In genomic region chr15:100017140-100017539, GRCh38 we compare ENCODE assay signal across 28 cellular contexts.
"Had no signal": no experiment of that assay in that cellular context is flagged by ENCODE, and none has a peak within 500 bp of the region (broad histone marks: within the 10 kb centered on the region; RNA-seq: fewer than 3 reads in every experiment).

No MANE protein-coding gene starts in this region.

- H3K4me3 ChIP-seq: neural progenitor cell, testis, transverse colon had no signal

- H3K36me3 ChIP-seq: brain microvascular endothelial cell, neural progenitor cell, transverse colon had no signal

- H3K4me2 ChIP-seq: neural progenitor cell had no signal

- FAIRE-seq: astrocyte, endometrium, urothelium cell line had no signal

- H3K9ac ChIP-seq: neural progenitor cell had no signal

- H3K4me1 Mint-ChIP-seq: activated B cell treated with CpG ODN at 0.5 μM for 24 hours; activated T-helper 17 cell treated with anti-CD3 and anti-CD28 coated beads, Interleukin-2, amount 50 U/mL, for 72 hours; immature natural killer cell; memory B cell; natural killer cell had no signal

- ATAC-seq: activated CD8-positive, alpha-beta T cell treated with anti-CD3 and anti-CD28 coated beads for 36 hours; activated T-cell treated with anti-CD3 and anti-CD28 coated beads, Interleukin-2, amount 50 U/mL, for 4 hours; activated T-helper 17 cell treated with anti-CD3 and anti-CD28 coated beads, Interleukin-2, amount 50 U/mL, for 72 hours; natural killer cell; right cardiac atrium; stimulated activated naive CD8-positive, alpha-beta T cell treated with anti-CD3 and anti-CD28 coated beads, Interleukin-15, Interleukin-2, amounts not matched to agents 100 U/mL and 50 U/mL, for 24 hours had no signal

- H3K27me3 Mint-ChIP-seq: activated CD8-positive, alpha-beta T cell treated with anti-CD3 and anti-CD28 coated beads for 36 hours; activated T-helper 17 cell treated with anti-CD3 and anti-CD28 coated beads, Interleukin-2, amount 50 U/mL, for 72 hours had no signal

- H3K36me3 Mint-ChIP-seq: immature natural killer cell, memory B cell, natural killer cell, neural progenitor cell had no signal

- H3K27ac Mint-ChIP-seq: activated B cell treated with CpG ODN at 0.5 μM for 24 hours; activated CD8-positive, alpha-beta T cell treated with anti-CD3 and anti-CD28 coated beads for 36 hours; activated T-helper 17 cell treated with anti-CD3 and anti-CD28 coated beads, Interleukin-2, amount 50 U/mL, for 72 hours; immature natural killer cell; memory B cell; natural killer cell; neural progenitor cell; T-helper 2 cell treated with Interferon-gamma antibody and Interleukin-4, amounts not matched to agents 5 μg/mL and 100 μg/mL, for 36 hours had no signal

- H3K9me3 ChIP-seq: testis, transverse colon had no signal

- H3K27me3 ChIP-seq: brain microvascular endothelial cell, neural progenitor cell, testis, transverse colon had no signal

- DNase-seq: activated B cell treated with CpG ODN at 0.5 μM for 24 hours; activated CD4-positive, alpha-beta T cell treated with anti-CD3 and anti-CD28 coated beads, Interleukin-2, amount 50 U/mL, for 1 hour; activated CD8-positive, alpha-beta T cell treated with anti-CD3 and anti-CD28 coated beads for 36 hours; activated gamma-delta T cell treated with Interleukin-2 at 50 U/mL for 16 hours; activated naive CD4-positive, alpha-beta T cell treated with anti-CD3 and anti-CD28 coated beads, Interleukin-2, amount 50 U/mL, for 16 hours; activated T-cell treated with anti-CD3 and anti-CD28 coated beads, Interleukin-2, amount 50 U/mL, for 4 hours; amniotic stem cell; brain microvascular endothelial cell; caudate nucleus; dermis blood vessel endothelial cell; effector CD4-positive, alpha-beta T cell; hippocampal formation; immature natural killer cell; natural killer cell; occipital lobe; right cardiac atrium; stimulated activated CD4-positive, alpha-beta T cell treated with anti-CD3 and anti-CD28 coated beads, Interleukin-4, amount 100 ng/mL, for 1 hour; stimulated activated naive CD8-positive, alpha-beta T cell treated with anti-CD3 and anti-CD28 coated beads, Interleukin-15, Interleukin-2, amounts not matched to agents 100 U/mL and 50 U/mL, for 24 hours; T-helper 1 cell; testis; transverse colon had no signal

- H3K4me3 Mint-ChIP-seq: activated B cell treated with CpG ODN at 0.5 μM for 24 hours; activated CD8-positive, alpha-beta T cell treated with anti-CD3 and anti-CD28 coated beads for 36 hours; activated T-cell treated with anti-CD3 and anti-CD28 coated beads, Interleukin-2, amount 50 U/mL, for 4 hours; activated T-helper 17 cell treated with anti-CD3 and anti-CD28 coated beads, Interleukin-2, amount 50 U/mL, for 72 hours; immature natural killer cell; memory B cell; natural killer cell; neural progenitor cell; T-helper 2 cell treated with Interferon-gamma antibody and Interleukin-4, amounts not matched to agents 5 μg/mL and 100 μg/mL, for 36 hours had no signal

- H3K27ac ChIP-seq: brain microvascular endothelial cell, neural progenitor cell, testis, transverse colon had no signal

- H3K9me3 Mint-ChIP-seq: activated B cell treated with CpG ODN at 0.5 μM for 24 hours; activated CD8-positive, alpha-beta T cell treated with anti-CD3 and anti-CD28 coated beads for 36 hours; activated T-cell treated with anti-CD3 and anti-CD28 coated beads, Interleukin-2, amount 50 U/mL, for 4 hours; immature natural killer cell; natural killer cell; T-helper 2 cell treated with Interferon-gamma antibody and Interleukin-4, amounts not matched to agents 5 μg/mL and 100 μg/mL, for 36 hours had no signal

- H3K4me1 ChIP-seq: testis, transverse colon had no signal

- H2AFZ ChIP-seq: neural progenitor cell had no signal
